In genomic region chr14:34692898-34693227, GRCh38 we compare ENCODE assay signal across 8 cellular contexts. TPM values are rescaled to one million over a fixed set of nuclear protein-coding genes. Genes with fewer than 3 reads are reported as not detected.
A peak's percentile ranks its signal among the peaks of the same experiment; 100 is the strongest.
DNase-seq lines count a peak whose midpoint lies in the region; ATAC-seq, FAIRE-seq and TF ChIP-seq lines count a peak whose summit lies in the region.

No MANE protein-coding gene starts in this region.

- H3K4me1 Mint-ChIP-seq in endodermal cell = peaks cover 7% of the 10 kb centered on the region
- H3K4me1 Mint-ChIP-seq in naive thymus-derived CD8-positive, alpha-beta T cell = peaks cover 7 to 11% (median 10%) of the 10 kb centered on the region in 4 donors

- intact Hi-C loops in heart right ventricle (cut with DNase I) = no loop called here
- intact Hi-C loops in left cardiac atrium (cut with DNase I) = no loop called here
- intact Hi-C loops in upper lobe of right lung (cut with DNase I) = no loop called here

- no peak for ATAC-seq in heart right ventricle
- ATAC-seq in left cardiac atrium = no peak
- no peak for ATAC-seq in naive thymus-derived CD8-positive, alpha-beta T cell
- ATAC-seq in upper lobe of right lung = no peak
- no peak for ATAC-seq in foreskin keratinocyte

- H3K4me1 ChIP-seq in heart right ventricle (peaks cover 0 to 9% (median 0%) of the 10 kb centered on the region in 9 donors), endodermal cell (ENCODE audit: control insufficient read depth, insufficient read depth, low read length) (no peaks in the 10 kb centered on the region), upper lobe of right lung (no peaks in the 10 kb centered on the region), foreskin keratinocyte (peaks cover 9% of the 10 kb centered on the region)

- H3K27me3 ChIP-seq in heart right ventricle (no peaks in the 10 kb centered on the region), endodermal cell (ENCODE audit: control insufficient read depth, insufficient read depth, low read length, poor library complexity, severe bottlenecking) (no peaks in the 10 kb centered on the region), upper lobe of right lung (no peaks in the 10 kb centered on the region), foreskin keratinocyte (no peaks in the 10 kb centered on the region)

- no peaks in the 10 kb centered on the region for H3K36me3 ChIP-seq in heart right ventricle
- H3K36me3 ChIP-seq in endodermal cell (ENCODE audit: control insufficient read depth, insufficient read depth, low read length) = no peaks in the 10 kb centered on the region
- H3K36me3 ChIP-seq in upper lobe of right lung = no peaks in the 10 kb centered on the region

- no peaks in the 10 kb centered on the region for H3K36me3 Mint-ChIP-seq in endodermal cell (ENCODE audit: low read depth)
- H3K36me3 Mint-ChIP-seq in naive thymus-derived CD8-positive, alpha-beta T cell = no peaks in the 10 kb centered on the region

- no peaks in the 10 kb centered on the region for H3K27me3 Mint-ChIP-seq in endodermal cell (ENCODE audit: insufficient read depth)
- H3K27me3 Mint-ChIP-seq in naive thymus-derived CD8-positive, alpha-beta T cell = no peaks in the 10 kb centered on the region

- WGBS in heart right ventricle, 2 donors = 70 to 83% methylated on average over 2 of the region's 2 CpGs
- WGBS in endodermal cell (ENCODE audit: insufficient coverage in 1 of 2, insufficient read length in 1 of 2), 2 experiments = 93% methylated on average over 2 of the region's 2 CpGs; no CpG with 5 or more reads in 1 of the 2 experiments

- H3K9me3 Mint-ChIP-seq in endodermal cell = no peaks in the 10 kb centered on the region
- H3K9me3 Mint-ChIP-seq in naive thymus-derived CD8-positive, alpha-beta T cell = no peaks in the 10 kb centered on the region

- DNase-seq in heart right ventricle (no peak), left cardiac atrium (no peak), endodermal cell (no peak), upper lobe of right lung (no peak), foreskin keratinocyte (no peak), OCI-M1 (lab: John Stamatoyannopoulos, UW) (no peak), GM19239 (ENCODE audit: insufficient read length, low spot score) (no peak)
- DNase-seq in naive thymus-derived CD8-positive, alpha-beta T cell = no peak

- POLR2A ChIA-PET in naive thymus-derived CD8-positive, alpha-beta T cell (lab: Charles Lee) = no interaction called here

- peak overlapping the region in 7 of 10 donors; percentile 15 to 42 (median 38) for H3K4me3 ChIP-seq in heart right ventricle
- H3K4me3 ChIP-seq in endodermal cell (ENCODE audit: low read length) = no peak overlapping the region
- peak overlapping the region; percentile 36 for H3K4me3 ChIP-seq in upper lobe of right lung

- peak overlapping the region; percentile 54 for H3K4me3 Mint-ChIP-seq in endodermal cell
- H3K4me3 Mint-ChIP-seq in naive thymus-derived CD8-positive, alpha-beta T cell = peak overlapping the region in 6 of 10 donors; percentile 39 to 79 (median 62)

- no peak for FAIRE-seq in GM19239 (lab: Jason Lieb, UNC)

- H3K9ac ChIP-seq in endodermal cell (ENCODE audit: extremely low read depth, low read length, poor library complexity, severe bottlenecking) = no peak overlapping the region

- H3K27ac ChIP-seq in heart right ventricle (no peak overlapping the region), endodermal cell (ENCODE audit: low read depth, low read length) (no peak overlapping the region), upper lobe of right lung (no peak overlapping the region), foreskin keratinocyte (no peak overlapping the region)

- TF ChIP-seq CTCF in heart right ventricle (IDR thresholded peaks at IDR 0.05) = no peak
- no peak for TF ChIP-seq CTCF in endodermal cell (conservative IDR thresholded peaks at IDR 0.05)
- no peak for TF ChIP-seq CTCF in upper lobe of right lung (IDR thresholded peaks at IDR 0.05)
- TF ChIP-seq CTCF in foreskin keratinocyte (conservative IDR thresholded peaks at IDR 0.05) = no peak

- H3K9me3 ChIP-seq in heart right ventricle (no peaks in the 10 kb centered on the region), endodermal cell (ENCODE audit: control insufficient read depth, low read length) (no peaks in the 10 kb centered on the region), upper lobe of right lung (no peaks in the 10 kb centered on the region)

- no peak overlapping the region for H3K27ac Mint-ChIP-seq in endodermal cell
- peak overlapping the region in 3 of 10 donors; percentile 8 to 27 (median 19) for H3K27ac Mint-ChIP-seq in naive thymus-derived CD8-positive, alpha-beta T cell

RNA-seq across cellular contexts. Expression of gene CFL2, which starts 21.5 kb away (rescaled TPM):
- total RNA-seq in heart right ventricle = 100 to 1,000 TPM; 345 to 918 (median 571) TPM
- polyA plus RNA-seq in heart right ventricle = 100 to 1,000 TPM; 154 to 542 TPM
- 100 to 1,000 TPM; 340 to 356 TPM for total RNA-seq in left cardiac atrium
- 10 to 100 TPM; 13.7 to 16.5 TPM for total RNA-seq in endodermal cell
- 53.8 TPM for polyA plus RNA-seq in endodermal cell (2013, experiment 1 of 2)
- polyA plus RNA-seq in endodermal cell (2013, experiment 2 of 2) = 44.6 TPM
- total RNA-seq in naive thymus-derived CD8-positive, alpha-beta T cell = 10 to 100 TPM; 21.3 to 22.7 TPM
- polyA plus RNA-seq in naive thymus-derived CD8-positive, alpha-beta T cell = 10 to 100 TPM in 1 of 3 donors, 1 to 10 TPM in 2; 7.4 to 15.9 (median 7.7) TPM
- total RNA-seq in upper lobe of right lung = 56.5 TPM
- 28.5 and 38.2 TPM in 2 replicates for total RNA-seq in foreskin keratinocyte
- 24.5 and 32.9 TPM in 2 replicates for polyA plus RNA-seq in foreskin keratinocyte
